8 cellular contexts compared by ENCODE assay signal in the genomic region with DNA sequence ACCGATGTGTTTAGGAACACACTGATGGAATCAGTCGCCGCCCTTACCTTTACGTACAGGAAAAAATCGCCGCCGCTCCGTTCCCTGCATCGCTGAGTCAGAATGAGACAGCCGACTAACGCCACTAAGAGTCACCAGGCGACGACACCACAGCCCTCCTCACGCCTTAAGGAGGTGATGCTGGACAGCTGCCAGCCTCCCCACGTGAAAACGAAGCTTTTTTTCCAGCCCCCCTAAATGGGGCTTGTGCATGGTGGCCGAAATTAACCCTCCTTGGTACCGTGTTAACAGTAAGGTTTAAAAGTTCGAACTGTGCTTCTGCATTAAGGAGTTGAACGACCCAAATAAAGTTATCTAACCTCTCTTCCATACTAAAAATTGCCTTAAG. TPM values are rescaled to one million over a fixed set of nuclear protein-coding genes. Genes with fewer than 3 reads are reported as not detected.
DNase-seq lines count a peak whose midpoint lies in the region; ATAC-seq and TF ChIP-seq lines count a peak whose summit lies in the region.

No MANE protein-coding gene starts in this region.

- peak overlapping the region; percentile 95 to 99 (median 98) for H3K27ac Mint-ChIP-seq in CD8-positive, alpha-beta memory T cell

- peaks cover 48 to 62% (median 59%) of the 10 kb centered on the region in 3 donors for H3K4me1 Mint-ChIP-seq in CD8-positive, alpha-beta memory T cell

- DNase-seq in CD8-positive, alpha-beta memory T cell = peak in 4 of 5 donors; percentile 63 to 79 (median 65)
- peak; percentile 61 for DNase-seq in GM20000 (ENCODE audit: low spot score)
- peak; percentile 5 for DNase-seq in HS-27A (ENCODE audit: low read depth)
- peak; percentile 5 to 27 (median 7) for DNase-seq in activated CD4-positive, CD25-positive, alpha-beta regulatory T cell (lab: John Stamatoyannopoulos, UW)
- peak; percentile 40 for DNase-seq in central memory CD4-positive, alpha-beta T cell
- DNase-seq in left lung = peak; percentile 69 to 89
- peak; percentile 16 to 39 (median 26) for DNase-seq in stimulated activated CD4-positive, alpha-beta T cell treated with anti-CD3 and anti-CD28 coated beads, TNF-alpha, amount 100 ng/mL, for 1 hour (ENCODE audit: low read depth in 3 of 3, low spot score in 1 of 3)
- no peak for DNase-seq in DMS153 treated with DMSO at 0.1 percent for 48 hours (lab: John Stamatoyannopoulos, UW; ENCODE audit: unreplicated experiment)

- intact Hi-C loops in left lung (cut with DNase I) = no loop called here

- peak; percentile 75 for ATAC-seq in left lung

- H3K27ac ChIP-seq in CD8-positive, alpha-beta memory T cell (ENCODE audit: low read depth, low read length) = peak overlapping the region; percentile 98
- H3K27ac ChIP-seq in left lung = peak overlapping the region; percentile 93 to 94

- peaks cover 11 to 55% (median 16%) of the 10 kb centered on the region in 3 donors for H3K36me3 Mint-ChIP-seq in CD8-positive, alpha-beta memory T cell

- TF ChIP-seq CTCF in GM20000 (IDR thresholded peaks at IDR 0.05; ENCODE audit: extremely low read depth, missing control alignments) (no peak), left lung (IDR thresholded peaks at IDR 0.05) (no peak)

- H3K9me3 Mint-ChIP-seq in CD8-positive, alpha-beta memory T cell = no peaks in the 10 kb centered on the region

- H3K27me3 ChIP-seq in CD8-positive, alpha-beta memory T cell (ENCODE audit: insufficient read depth, low read length, poor library complexity, severe bottlenecking) = no peaks in the 10 kb centered on the region
- no peaks in the 10 kb centered on the region for H3K27me3 ChIP-seq in left lung

- peak overlapping the region; percentile 97 for H3K4me3 ChIP-seq in CD8-positive, alpha-beta memory T cell (ENCODE audit: low read length)
- H3K4me3 ChIP-seq in left lung = peak overlapping the region; percentile 66 to 94

- CTCF ChIA-PET in CD8-positive, alpha-beta memory T cell (lab: Charles Lee) = interaction anchor here (1.0 to 2.9 kb wide), 6 partner anchors 25 to 339 kb away, joined by 3 to 17 read pairs (median 4); a partner anchor contains a TSS

- POLR2A ChIA-PET in CD8-positive, alpha-beta memory T cell (lab: Charles Lee) = interaction anchor here (1.4 to 2.5 kb wide), 4 partner anchors 30 to 33 kb away, joined by 3 to 32 read pairs (median 14); a partner anchor contains a TSS

- H3K9me3 ChIP-seq in CD8-positive, alpha-beta memory T cell (ENCODE audit: low read length) = no peaks in the 10 kb centered on the region
- no peaks in the 10 kb centered on the region for H3K9me3 ChIP-seq in left lung

- H3K27me3 Mint-ChIP-seq in CD8-positive, alpha-beta memory T cell = no peaks in the 10 kb centered on the region

- H3K4me3 Mint-ChIP-seq in CD8-positive, alpha-beta memory T cell = peak overlapping the region; percentile 85 to 99 (median 95)

- peaks cover 34% of the 10 kb centered on the region for H3K4me1 ChIP-seq in CD8-positive, alpha-beta memory T cell (ENCODE audit: insufficient read depth, low read length)
- peaks cover 13 to 31% of the 10 kb centered on the region in 2 donors for H3K4me1 ChIP-seq in left lung

- H3K36me3 ChIP-seq in CD8-positive, alpha-beta memory T cell (ENCODE audit: insufficient read depth, low read length) = peaks cover 19% of the 10 kb centered on the region
- H3K36me3 ChIP-seq in left lung = peaks cover 0 to 52% of the 10 kb centered on the region in 2 donors

RNA-seq across cellular contexts. Expression of a gene that starts 0.5 kb away (rescaled TPM):
- 100 to 1,000 TPM; 100 to 109 TPM for total RNA-seq in CD8-positive, alpha-beta memory T cell
- polyA plus RNA-seq in CD8-positive, alpha-beta memory T cell = 87.5 TPM
- total RNA-seq in left lung = 10 to 100 TPM; 35.0 to 45.3 TPM

RNA-seq across cellular contexts. Expression of a gene that starts 30.7 kb away (rescaled TPM):
- 10 to 100 TPM; 24.6 to 24.8 TPM for total RNA-seq in CD8-positive, alpha-beta memory T cell
- 36.1 TPM for polyA plus RNA-seq in CD8-positive, alpha-beta memory T cell
- 10 to 100 TPM; 21.8 to 35.0 TPM for total RNA-seq in left lung
